In the genomic region with DNA sequence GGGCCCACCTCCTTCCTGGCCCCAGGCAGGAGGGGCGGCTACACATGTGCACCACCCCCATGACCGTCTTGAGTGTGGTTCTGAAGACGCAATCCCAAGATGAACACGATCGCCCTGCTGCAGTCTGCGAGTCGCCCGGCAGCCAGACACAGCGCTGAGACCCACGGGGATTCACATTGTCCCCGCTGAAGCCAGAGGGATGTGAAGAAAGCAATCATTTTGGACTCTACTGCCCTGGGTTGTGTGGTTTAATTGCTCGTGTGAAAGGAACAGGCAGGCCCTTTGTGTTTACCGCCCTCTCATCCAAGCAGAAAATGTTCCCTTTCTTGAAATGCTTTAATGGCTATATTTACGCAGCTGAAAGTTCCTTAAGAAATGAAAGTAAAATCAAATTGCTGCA, we compare ENCODE assay signal across 15 cellular contexts.
A peak's percentile ranks its signal among the peaks of the same experiment; 100 is the strongest.
DNase-seq lines count a peak whose midpoint lies in the region; ATAC-seq, FAIRE-seq and TF ChIP-seq lines count a peak whose summit lies in the region.
"Had no signal": no experiment of that assay in that cellular context is flagged by ENCODE, and none has a peak within 500 bp of the region (broad histone marks: within the 10 kb centered on the region; RNA-seq: fewer than 3 reads in every experiment).

No MANE protein-coding gene starts in this region.

- peaks cover 18% of the 10 kb centered on the region for H3K27me3 Mint-ChIP-seq in WTC11 (ENCODE audit: low read depth)
- H3K27me3 Mint-ChIP-seq: CD4-positive, CD25-positive, alpha-beta regulatory T cell had no signal

- H3K9ac ChIP-seq in BLaER1, result no peak overlapping the region

- TF ChIP-seq CTCF in WTC11 (IDR thresholded peaks at IDR 0.05), result no peak
- no peak for TF ChIP-seq CTCF in RWPE1 (conservative IDR thresholded peaks at IDR 0.05; ENCODE audit: low read depth)

- CTCF ChIA-PET in WTC11 (lab: Charles Lee), result no interaction called here
- CTCF ChIA-PET in RWPE1 (lab: Yijun Ruan, JAX), result no interaction called here

- POLR2A ChIA-PET in WTC11 (lab: Charles Lee), result no interaction called here
- POLR2A ChIA-PET in RWPE1 (lab: Yijun Ruan, JAX; ENCODE audit: low non-redundant PET), result no interaction called here

- peaks cover 14% of the 10 kb centered on the region for H3K9me3 Mint-ChIP-seq in WTC11

- no peak overlapping the region for H3K27ac Mint-ChIP-seq in WTC11
- H3K27ac Mint-ChIP-seq: CD4-positive, CD25-positive, alpha-beta regulatory T cell; H9 had no signal

- no peaks in the 10 kb centered on the region for H3K36me3 ChIP-seq in BLaER1
- H3K36me3 ChIP-seq: SJSA1 had no signal

- H3K27ac ChIP-seq in BLaER1 (no peak overlapping the region), RWPE1 (no peak overlapping the region)
- H3K27ac ChIP-seq: SJSA1 had no signal

- H3K4me3 ChIP-seq in BLaER1, result no peak overlapping the region
- H3K4me3 ChIP-seq: SJSA1 had no signal

- peaks cover 44% of the 10 kb centered on the region for H3K4me1 ChIP-seq in BLaER1
- H3K4me1 ChIP-seq: SJSA1 had no signal

- FAIRE-seq in HTR-8/SVneo (lab: Jason Lieb, UNC), result peak; percentile 57

- H3K4me1 Mint-ChIP-seq in WTC11, result no peaks in the 10 kb centered on the region
- H3K4me1 Mint-ChIP-seq: CD4-positive, CD25-positive, alpha-beta regulatory T cell; H9 had no signal

- DNase-seq in HTR-8/SVneo (ENCODE audit: insufficient read length, low spot score) (no peak), foreskin melanocyte (peak; percentile 12), pons (ENCODE audit: low spot score) (peak; percentile 44), NOMO-1 treated with DMSO at 0.1 percent for 48 hours (lab: John Stamatoyannopoulos, UW; ENCODE audit: unreplicated experiment) (no peak), WTC11 (ENCODE audit: low spot score) (no peak), RWPE1 (ENCODE audit: low spot score) (no peak)
- DNase-seq: Calu3; CD4-positive, CD25-positive, alpha-beta regulatory T cell; DMS53; H9; NCI-H1092; NCI-H2081 treated with DMSO at 0.1 percent for 48 hours; NCI-H524 had no signal

- no peaks in the 10 kb centered on the region for H3K36me3 Mint-ChIP-seq in WTC11
- H3K36me3 Mint-ChIP-seq: CD4-positive, CD25-positive, alpha-beta regulatory T cell had no signal

- H3K4me3 Mint-ChIP-seq in WTC11, result no peak overlapping the region
- H3K4me3 Mint-ChIP-seq: CD4-positive, CD25-positive, alpha-beta regulatory T cell; H9 had no signal

- H3K9me3 ChIP-seq in BLaER1, result peaks cover 8% of the 10 kb centered on the region; the same call in 1 of the 2 replicates

- no peak for ATAC-seq in WTC11

- peak overlapping the region; percentile 75 for H3K4me2 ChIP-seq in BLaER1

- H4K20me1 ChIP-seq in BLaER1, result no peaks in the 10 kb centered on the region

- no peaks in the 10 kb centered on the region for H3K27me3 ChIP-seq in BLaER1

TF ChIP-seq in WTC11, 78 proteins besides CTCF, POLR2A, EP300 and RAD21:
- no peak for TF ChIP-seq FOXJ3 (CRISPR knock-in tag; IDR thresholded peaks at IDR 0.05; ENCODE audit: borderline replicate concordance)
- no peak for TF ChIP-seq NR3C1 (CRISPR knock-in tag; conservative IDR thresholded peaks at IDR 0.05; ENCODE audit: low read depth)
- TF ChIP-seq NR2C2 (CRISPR knock-in tag; IDR thresholded peaks at IDR 0.05), result no peak
- no peak for TF ChIP-seq JUN (CRISPR knock-in tag; IDR thresholded peaks at IDR 0.05)
- no peak for TF ChIP-seq CBFB (CRISPR knock-in tag; IDR thresholded peaks at IDR 0.05; ENCODE audit: low read depth)
- no peak for TF ChIP-seq GTF2I (CRISPR knock-in tag; conservative IDR thresholded peaks at IDR 0.05)
- TF ChIP-seq ZNF416 (CRISPR knock-in tag; IDR thresholded peaks at IDR 0.05), result no peak
- TF ChIP-seq ZNF671 (CRISPR knock-in tag; IDR thresholded peaks at IDR 0.05), result no peak
- TF ChIP-seq, protein P1, sequence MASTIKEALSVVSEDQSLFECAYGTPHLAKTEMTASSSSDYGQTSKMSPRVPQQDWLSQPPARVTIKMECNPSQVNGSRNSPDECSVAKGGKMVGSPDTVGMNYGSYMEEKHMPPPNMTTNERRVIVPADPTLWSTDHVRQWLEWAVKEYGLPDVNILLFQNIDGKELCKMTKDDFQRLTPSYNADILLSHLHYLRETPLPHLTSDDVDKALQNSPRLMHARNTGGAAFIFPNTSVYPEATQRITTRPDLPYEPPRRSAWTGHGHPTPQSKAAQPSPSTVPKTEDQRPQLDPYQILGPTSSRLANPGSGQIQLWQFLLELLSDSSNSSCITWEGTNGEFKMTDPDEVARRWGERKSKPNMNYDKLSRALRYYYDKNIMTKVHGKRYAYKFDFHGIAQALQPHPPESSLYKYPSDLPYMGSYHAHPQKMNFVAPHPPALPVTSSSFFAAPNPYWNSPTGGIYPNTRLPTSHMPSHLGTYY (CRISPR knock-in tag; IDR thresholded peaks at IDR 0.05), result no peak
- TF ChIP-seq ZNF423 (CRISPR knock-in tag; IDR thresholded peaks at IDR 0.05), result no peak
- TF ChIP-seq ZNF121 (CRISPR knock-in tag; IDR thresholded peaks at IDR 0.05), result no peak
- no peak for TF ChIP-seq ZNF317 (CRISPR knock-in tag; IDR thresholded peaks at IDR 0.05; ENCODE audit: borderline replicate concordance, low read depth)
- TF ChIP-seq KAT7 (CRISPR knock-in tag; IDR thresholded peaks at IDR 0.05; ENCODE audit: borderline replicate concordance), result no peak
- TF ChIP-seq, protein P2, sequence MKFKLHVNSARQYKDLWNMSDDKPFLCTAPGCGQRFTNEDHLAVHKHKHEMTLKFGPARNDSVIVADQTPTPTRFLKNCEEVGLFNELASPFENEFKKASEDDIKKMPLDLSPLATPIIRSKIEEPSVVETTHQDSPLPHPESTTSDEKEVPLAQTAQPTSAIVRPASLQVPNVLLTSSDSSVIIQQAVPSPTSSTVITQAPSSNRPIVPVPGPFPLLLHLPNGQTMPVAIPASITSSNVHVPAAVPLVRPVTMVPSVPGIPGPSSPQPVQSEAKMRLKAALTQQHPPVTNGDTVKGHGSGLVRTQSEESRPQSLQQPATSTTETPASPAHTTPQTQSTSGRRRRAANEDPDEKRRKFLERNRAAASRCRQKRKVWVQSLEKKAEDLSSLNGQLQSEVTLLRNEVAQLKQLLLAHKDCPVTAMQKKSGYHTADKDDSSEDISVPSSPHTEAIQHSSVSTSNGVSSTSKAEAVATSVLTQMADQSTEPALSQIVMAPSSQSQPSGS (CRISPR knock-in tag; IDR thresholded peaks at IDR 0.05; ENCODE audit: borderline replicate concordance, low read depth), result no peak

Comparison
In these comparisons a context has a peak if more than half of its experiments do, and no peak if none do; other contexts are left out.
1. DNase-seq: peak in foreskin melanocyte (single experiment) and pons (single experiment); none in HTR-8/SVneo (single experiment), NOMO-1 treated with DMSO at 0.1 percent for 48 hours (single experiment), WTC11 (single experiment) and RWPE1 (single experiment).